26 cellular contexts compared by ENCODE assay signal in genomic region chr4:118102195-118102594, GRCh38.
"Had no signal": no experiment of that assay in that cellular context is flagged by ENCODE, and none has a peak within 500 bp of the region (broad histone marks: within the 10 kb centered on the region; RNA-seq: fewer than 3 reads in every experiment).

No MANE protein-coding gene starts in this region.

- DNase-seq: stimulated activated CD4-positive, alpha-beta T cell treated with anti-CD3 and anti-CD28 coated beads, Interleukin-2, amount 100 ng/mL, for 48 hours; stimulated activated CD4-positive, alpha-beta T cell treated with anti-CD3 and anti-CD28 coated beads, Interleukin-4, amount 100 ng/mL, for 1 hour; stimulated activated CD4-positive, alpha-beta T cell treated with anti-CD3 and anti-CD28 coated beads, Interleukin-4, amount 100 ng/mL, for 24 hours; stimulated activated CD4-positive, alpha-beta T cell treated with anti-CD3 and anti-CD28 coated beads, Interleukin-4, amount 100 ng/mL, for 4 hours; stimulated activated CD8-positive, alpha-beta memory T cell treated with anti-CD3 and anti-CD28 coated beads, Interleukin-4, amount 100 ng/mL, for 48 hours; stimulated activated naive B cell treated with anti-CD40 and anti-IgM and Interleukin-4, amounts not matched to agents 10 μg/mL and 1 μg/mL and 100 μg/mL, for 72 hours; stimulated activated naive CD4-positive, alpha-beta T cell; stimulated activated naive CD4-positive, alpha-beta T cell treated with Interleukin-2 at 50 U/mL for 16 hours; stimulated activated naive CD8-positive, alpha-beta T cell treated with anti-CD3 and anti-CD28 coated beads, Interleukin-15, amount 100 ng/mL, for 72 hours; stimulated activated naive CD8-positive, alpha-beta T cell treated with anti-CD3 and anti-CD28 coated beads, Interleukin-15, Interleukin-2, amounts not matched to agents 100 U/mL and 50 U/mL, for 24 hours; stomach; substantia nigra; testis; thyroid gland; tibial artery; transverse colon; trophoblast cell; upper lobe of left lung; upper lobe of right lung; uterus had no signal

- H3K27me3 ChIP-seq: stomach, suprapubic skin, testis, thyroid gland, tibial artery, tibial nerve, transverse colon, upper lobe of left lung, upper lobe of right lung, uterus, vagina had no signal

- H3K4me3 ChIP-seq: stomach, suprapubic skin, testis, thoracic aorta, thyroid gland, tibial artery, tibial nerve, transverse colon, upper lobe of left lung, upper lobe of right lung, uterus, vagina had no signal

- H3K27ac ChIP-seq: stomach, suprapubic skin, testis, thoracic aorta, thyroid gland, tibial artery, tibial nerve, transverse colon, upper lobe of left lung, upper lobe of right lung, uterus, vagina had no signal

- H3K9me3 ChIP-seq: stomach, suprapubic skin, testis, thoracic aorta, thyroid gland, tibial artery, tibial nerve, transverse colon, upper lobe of left lung, upper lobe of right lung, uterus, vagina had no signal

- H3K4me1 ChIP-seq: stomach, suprapubic skin, testis, thyroid gland, tibial artery, tibial nerve, upper lobe of left lung, upper lobe of right lung, uterus, vagina had no signal

- H3K36me3 ChIP-seq: stomach, suprapubic skin, thoracic aorta, thyroid gland, tibial artery, tibial nerve, transverse colon, upper lobe of left lung, upper lobe of right lung, uterus, vagina had no signal

- ATAC-seq: stimulated activated effector memory CD8-positive, alpha-beta T cell treated with anti-CD3 and anti-CD28 coated beads, Interleukin-12 subunit alpha, Interleukin-12 subunit beta, amount 100 ng/mL, for 72 hours; stimulated activated memory B cell treated with anti-CD40 and anti-IgM and Interleukin-4, amounts not matched to agents 10 μg/mL and 1 μg/mL and 100 μg/mL, for 72 hours; stimulated activated naive B cell treated with anti-CD40 and anti-IgM and Interleukin-4, amounts not matched to agents 10 μg/mL and 1 μg/mL and 100 μg/mL, for 72 hours; stimulated activated naive CD8-positive, alpha-beta T cell treated with anti-CD3 and anti-CD28 coated beads, Interleukin-15, amount 100 ng/mL, for 72 hours; stimulated activated naive CD8-positive, alpha-beta T cell treated with anti-CD3 and anti-CD28 coated beads, Interleukin-15, Interleukin-2, amounts not matched to agents 100 U/mL and 50 U/mL, for 24 hours; upper lobe of right lung had no signal
